31 cellular contexts compared by ENCODE assay signal in the genomic region with DNA sequence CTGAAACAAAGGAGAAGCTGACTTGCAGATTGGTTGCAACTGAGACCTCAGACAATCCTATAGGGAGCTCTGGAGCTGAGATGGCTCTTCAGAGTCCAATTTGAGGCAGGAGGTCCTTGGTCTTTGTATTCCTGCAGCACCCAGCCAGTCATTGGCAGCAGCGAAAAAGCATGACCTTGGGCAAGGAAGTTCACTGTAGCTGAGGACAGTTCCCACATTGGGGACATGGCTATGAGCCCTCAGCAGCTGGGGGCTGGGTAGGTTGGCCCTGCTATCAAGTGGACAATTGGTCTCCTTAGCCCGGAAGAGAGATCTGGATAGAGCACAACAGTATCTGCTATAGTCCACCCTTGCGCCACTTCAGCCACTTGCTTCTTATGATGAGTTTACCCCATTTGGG.
"Had no signal": no experiment of that assay in that cellular context is flagged by ENCODE, and none has a peak within 500 bp of the region (broad histone marks: within the 10 kb centered on the region; RNA-seq: fewer than 3 reads in every experiment).

No MANE protein-coding gene starts in this region.

- H3K9me3 ChIP-seq: adrenal gland, ascending aorta, body of pancreas had no signal

- H3K36me3 ChIP-seq: adrenal gland, ascending aorta, brain microvascular endothelial cell, cardiac muscle cell had no signal

- ATAC-seq: activated naive CD4-positive, alpha-beta T cell treated with anti-CD3 and anti-CD28 coated beads, Interleukin-2, amount 50 U/mL, for 72 hours; activated naive CD8-positive, alpha-beta T cell treated with anti-CD3 and anti-CD28 coated beads, Interleukin-2, amount 50 U/mL, for 24 hours; activated T-cell treated with anti-CD3 and anti-CD28 coated beads, Interleukin-2, amount 50 U/mL, for 4 hours; activated T-cell treated with anti-CD3 and anti-CD28 coated beads, Interleukin-2, amount 50 U/mL, for 72 hours; activated T-helper 17 cell treated with anti-CD3 and anti-CD28 coated beads, Interleukin-2, amount 50 U/mL, for 72 hours; body of pancreas had no signal

- H3K27ac ChIP-seq: adrenal gland, ascending aorta, body of pancreas, brain microvascular endothelial cell, cardiac muscle cell had no signal

- DNase-seq: activated effector memory CD4-positive, alpha-beta T cell treated with anti-CD3 and anti-CD28 coated beads, Interleukin-2, amount 50 U/mL, for 16 hours; activated effector memory CD4-positive, alpha-beta T cell treated with Interleukin-2 at 50 U/mL for 16 hours; activated gamma-delta T cell; activated gamma-delta T cell treated with Interleukin-2 at 50 U/mL for 16 hours; activated naive CD4-positive, alpha-beta T cell; activated naive CD4-positive, alpha-beta T cell treated with anti-CD3 and anti-CD28 coated beads for 36 hours; activated naive CD4-positive, alpha-beta T cell treated with anti-CD3 and anti-CD28 coated beads, Interleukin-2, amount 10 ng/mL, durations not matched to agents 7 days and 5 days; activated naive CD4-positive, alpha-beta T cell treated with anti-CD3 and anti-CD28 coated beads, Interleukin-2, amount 50 U/mL, for 16 hours; activated naive CD4-positive, alpha-beta T cell treated with Interleukin-2 at 50 U/mL for 16 hours; activated naive CD8-positive, alpha-beta T cell treated with anti-CD3 and anti-CD28 coated beads for 36 hours; activated naive CD8-positive, alpha-beta T cell treated with anti-CD3 and anti-CD28 coated beads, Interleukin-2, amount 10 ng/mL, durations not matched to agents 7 days and 5 days; activated naive CD8-positive, alpha-beta T cell treated with anti-CD3 and anti-CD28 coated beads, Interleukin-2, amount 50 U/mL, for 24 hours; activated T-cell treated with anti-CD3 and anti-CD28 coated beads, Interleukin-2, amount 50 U/mL, for 1 hour; activated T-cell treated with anti-CD3 and anti-CD28 coated beads, Interleukin-2, amount 50 U/mL, for 24 hours; activated T-cell treated with anti-CD3 and anti-CD28 coated beads, Interleukin-2, amount 50 U/mL, for 4 hours; activated T-cell treated with anti-CD3 and anti-CD28 coated beads, Interleukin-2, amount 50 U/mL, for 48 hours; activated T-cell treated with anti-CD3 and anti-CD28 coated beads, Interleukin-2, amount 50 U/mL, for 72 hours; amniotic stem cell; amygdala; anterior cingulate cortex; aorta; brain microvascular endothelial cell; caudate nucleus; central memory CD4-positive, alpha-beta T cell; cerebellar nuclear complex had no signal

- H3K4me3 ChIP-seq: adrenal gland, ascending aorta, body of pancreas, cardiac muscle cell had no signal

- H3K27me3 ChIP-seq: ascending aorta, body of pancreas, brain microvascular endothelial cell, cardiac muscle cell had no signal

- H3K4me1 ChIP-seq: ascending aorta had no signal
